In genomic region chr7:151008511-151009323, GRCh38 we compare ENCODE assay signal across 5 cellular contexts. TPM values are rescaled to one million over a fixed set of nuclear protein-coding genes. Genes with fewer than 3 reads are reported as not detected.
DNase-seq lines count a peak whose midpoint lies in the region; ATAC-seq and TF ChIP-seq lines count a peak whose summit lies in the region.

No MANE protein-coding gene starts in this region.

- ATAC-seq in GM21526 (IDR thresholded peaks at IDR 0.05; ENCODE audit: low FRiP score, unreplicated experiment) (peak; percentile 38), psoas muscle (peak; percentile 33 to 63 (median 62))

- intact Hi-C loops in psoas muscle (cut with DNase I): no loop called here

- no peaks in the 10 kb centered on the region for H3K4me1 ChIP-seq in psoas muscle

- DNase-seq in T follicular helper cell (ENCODE audit: low read depth): peak; percentile 70
- DNase-seq in dermis blood vessel endothelial cell: peak; percentile 78
- DNase-seq in psoas muscle: peak; percentile 71 to 85
- DNase-seq in NCI-H187 (lab: John Stamatoyannopoulos, UW): no peak

- peak; percentile 48 for TF ChIP-seq CTCF in psoas muscle (IDR thresholded peaks at IDR 0.05)

- H3K27ac ChIP-seq in psoas muscle: no peak overlapping the region

- no peak overlapping the region for H3K4me3 ChIP-seq in psoas muscle

- peaks cover 0 to 49% (median 18%) of the 10 kb centered on the region in 3 donors for H3K27me3 ChIP-seq in psoas muscle (ENCODE audit: insufficient read depth in 3 of 3, low read length in 2 of 3)

- no peaks in the 10 kb centered on the region for H3K9me3 ChIP-seq in psoas muscle

- no peaks in the 10 kb centered on the region for H3K36me3 ChIP-seq in psoas muscle (ENCODE audit: insufficient read depth in 1 of 2, low read depth in 1 of 2)

- 38 to 45% (median 42%) methylated on average over 31 to 40 of the region's 40 CpGs for WGBS in psoas muscle, 3 donors

RNA-seq across cellular contexts. Expression of gene ATG9B, which starts 15.6 kb away (rescaled TPM):
- 0.28 TPM in 1 of 2 replicates, not detected in the other for total RNA-seq in dermis blood vessel endothelial cell
- not detected for total RNA-seq in psoas muscle
- under 1 TPM; 0.12 to 0.18 (median 0.18) TPM for polyA plus RNA-seq in psoas muscle

RNA-seq across cellular contexts. Expression of gene NOS3, which starts 17.9 kb away (rescaled TPM):
- 33.4 and 103 TPM in 2 replicates for total RNA-seq in dermis blood vessel endothelial cell
- 10 to 100 TPM in 1 of 4 donors, 1 to 10 TPM in 3; 5.8 to 13.2 (median 6.3) TPM for total RNA-seq in psoas muscle
- polyA plus RNA-seq in psoas muscle: 1 to 10 TPM; 1.4 to 5.7 (median 5.0) TPM

RNA-seq across cellular contexts. Expression of gene ABCB8, which starts 19.5 kb away (rescaled TPM):
- 20.4 and 38.2 TPM in 2 replicates for total RNA-seq in dermis blood vessel endothelial cell
- 10 to 100 TPM; 13.2 to 20.7 (median 19.2) TPM for total RNA-seq in psoas muscle
- polyA plus RNA-seq in psoas muscle: 10 to 100 TPM in 2 of 3 donors, 1 to 10 TPM in 1; 9.3 to 16.6 (median 12.9) TPM

RNA-seq across cellular contexts. Expression of gene KCNH2, which starts 30.6 kb away (rescaled TPM):
- total RNA-seq in dermis blood vessel endothelial cell (under 0.01 TPM in 1 of 2 replicates, not detected in the other), psoas muscle (under 1 TPM; 0.21 to 0.39 (median 0.22) TPM)
- polyA plus RNA-seq in psoas muscle: under 1 TPM; 0.18 to 0.48 (median 0.20) TPM

RNA-seq across cellular contexts. Expression of gene ASIC3, which starts 39.6 kb away (rescaled TPM):
- 0.42 TPM in 1 of 2 replicates, not detected in the other for total RNA-seq in dermis blood vessel endothelial cell
- 1 to 10 TPM; 2.1 to 6.2 (median 3.9) TPM for total RNA-seq in psoas muscle
- polyA plus RNA-seq in psoas muscle: 1 to 10 TPM; 1.8 to 5.0 (median 1.8) TPM

Comparison
In these comparisons a context has a peak if more than half of its experiments do, and no peak if none do; other contexts are left out.
1. DNase-seq: peak in T follicular helper cell (single experiment), dermis blood vessel endothelial cell (single experiment) and psoas muscle (2 of 2); none in NCI-H187 (0 of 2).